Comparison of ENCODE assay signal across 7 cellular contexts in genomic region chr9:128550770-128551651, GRCh38. TPM values are rescaled to one million over a fixed set of nuclear protein-coding genes. Genes with fewer than 3 reads are reported as not detected.
DNase-seq lines count a peak whose midpoint lies in the region; ATAC-seq and TF ChIP-seq lines count a peak whose summit lies in the region.

No MANE protein-coding gene starts in this region.

- POLR2A ChIA-PET in HEK293 (lab: Yijun Ruan, JAX): interaction anchor here (0.5 to 3.0 kb wide), 13 partner anchors 8 to 160 kb away, joined by 3 to 20 read pairs (median 6); partner anchors contain the start of gene GLE1

- H3K4me3 ChIP-seq in HEK293 (ENCODE audit: low read depth, low read length) (no peak overlapping the region), esophagus muscularis mucosa (peak overlapping the region; percentile 77 to 99 (median 96))

- TF ChIP-seq EP300 in esophagus muscularis mucosa (IDR thresholded peaks at IDR 0.05): no peak

- 17% methylated on average over 11 of the region's 11 CpGs for WGBS in esophagus muscularis mucosa

- TF ChIP-seq CTCF in HEK293 (tag by site-specific recombination; IDR thresholded peaks at IDR 0.05): no peak
- no peak for TF ChIP-seq CTCF in esophagus muscularis mucosa (IDR thresholded peaks at IDR 0.05)

- CTCF ChIA-PET in HEK293 (lab: Yijun Ruan, JAX): interaction anchor here (0.5 to 2.5 kb wide), 8 partner anchors 9 to 460 kb away, joined by 3 to 12 read pairs (median 4); no protein-coding TSS in a partner anchor

- H3K4me1 ChIP-seq in HEK293 (ENCODE audit: control insufficient read depth, insufficient read depth, low read length): peaks cover 9% of the 10 kb centered on the region
- peaks cover 46 to 65% (median 60%) of the 10 kb centered on the region in 4 donors for H3K4me1 ChIP-seq in esophagus muscularis mucosa

- no peak for TF ChIP-seq POLR2A in esophagus muscularis mucosa (IDR thresholded peaks at IDR 0.05; ENCODE audit: low read depth)

- H3K27me3 ChIP-seq in esophagus muscularis mucosa: no peaks in the 10 kb centered on the region

- H3K9me3 ChIP-seq in HEK293 (ENCODE audit: control insufficient read depth, insufficient read depth, low read depth, low read length) (no peaks in the 10 kb centered on the region), esophagus muscularis mucosa (no peaks in the 10 kb centered on the region)

- H3K36me3 ChIP-seq in HEK293 (ENCODE audit: control insufficient read depth in 2 of 2, insufficient read depth in 1 of 2, low read length in 2 of 2) (no peaks in the 10 kb centered on the region), esophagus muscularis mucosa (no peaks in the 10 kb centered on the region)

- DNase-seq in SW480 (ENCODE audit: low spot score) (peak; percentile 34), esophagus muscularis mucosa (ENCODE audit: extremely low spot score) (no peak), myocyte (ENCODE audit: low read depth) (peak; percentile 62), SIG-M5 treated with dmso at 0.1 percent for 504 hours (lab: John Stamatoyannopoulos, UW; ENCODE audit: unreplicated experiment) (no peak), DMS53 treated with DMSO at 0.1 percent for 48 hours (lab: John Stamatoyannopoulos, UW; ENCODE audit: unreplicated experiment) (no peak)

- H3K27ac ChIP-seq in HEK293 (ENCODE audit: extremely low read depth, low read depth, low read length) (no peak overlapping the region), esophagus muscularis mucosa (replicated peaks in 1 of 4) (peak overlapping the region; percentile 98 to 100 (median 99))

- intact Hi-C loops in esophagus muscularis mucosa (cut with DNase I): no loop called here

- no peak for ATAC-seq in HG03097 (IDR thresholded peaks at IDR 0.05; ENCODE audit: low FRiP score, unreplicated experiment)

TF ChIP-seq in HEK293, 187 proteins besides CTCF, POLR2A, EP300 and RAD21:
- TF ChIP-seq EGR2 (tag by site-specific recombination; IDR thresholded peaks at IDR 0.05; ENCODE audit: low read depth) (peak; percentile 18; the same call in 1 of the 2 replicates), ZNF133 (tag by site-specific recombination; IDR thresholded peaks at IDR 0.05) (no peak), ZNF341 (tag by site-specific recombination; IDR thresholded peaks at IDR 0.05; ENCODE audit: low read depth) (peak; percentile 81), ZBTB20 (tag by site-specific recombination; IDR thresholded peaks at IDR 0.05) (peak; percentile 38; the same call in 1 of the 2 replicates), ZNF335 (tag by site-specific recombination; conservative IDR thresholded peaks at IDR 0.05) (peak; percentile 35)

RNA-seq across cellular contexts. Expression of gene SPTAN1, which starts 1.4 kb away (rescaled TPM):
- total RNA-seq in esophagus muscularis mucosa (100 to 1,000 TPM; 204 to 368 (median 348) TPM), myocyte (519 and 564 TPM in 2 replicates)
- polyA plus RNA-seq in myocyte (2012): 475 TPM

RNA-seq across cellular contexts. Expression of gene GLE1, which starts 46.5 kb away (rescaled TPM):
- total RNA-seq in esophagus muscularis mucosa: 10 to 100 TPM; 18.3 to 27.8 (median 20.5) TPM
- total RNA-seq in myocyte: 28.3 and 28.4 TPM in 2 replicates
- polyA plus RNA-seq in myocyte (2012): 22.5 TPM

Comparison
In these comparisons a context has a peak if more than half of its experiments do, and no peak if none do; other contexts are left out.
1. DNase-seq: peak in SW480 (single experiment) and myocyte (single experiment); none in esophagus muscularis mucosa (single experiment), SIG-M5 treated with dmso at 0.1 percent for 504 hours (single experiment) and DMS53 treated with DMSO at 0.1 percent for 48 hours (single experiment).